ENCODE assay signal across 9 cellular contexts in the genomic region with DNA sequence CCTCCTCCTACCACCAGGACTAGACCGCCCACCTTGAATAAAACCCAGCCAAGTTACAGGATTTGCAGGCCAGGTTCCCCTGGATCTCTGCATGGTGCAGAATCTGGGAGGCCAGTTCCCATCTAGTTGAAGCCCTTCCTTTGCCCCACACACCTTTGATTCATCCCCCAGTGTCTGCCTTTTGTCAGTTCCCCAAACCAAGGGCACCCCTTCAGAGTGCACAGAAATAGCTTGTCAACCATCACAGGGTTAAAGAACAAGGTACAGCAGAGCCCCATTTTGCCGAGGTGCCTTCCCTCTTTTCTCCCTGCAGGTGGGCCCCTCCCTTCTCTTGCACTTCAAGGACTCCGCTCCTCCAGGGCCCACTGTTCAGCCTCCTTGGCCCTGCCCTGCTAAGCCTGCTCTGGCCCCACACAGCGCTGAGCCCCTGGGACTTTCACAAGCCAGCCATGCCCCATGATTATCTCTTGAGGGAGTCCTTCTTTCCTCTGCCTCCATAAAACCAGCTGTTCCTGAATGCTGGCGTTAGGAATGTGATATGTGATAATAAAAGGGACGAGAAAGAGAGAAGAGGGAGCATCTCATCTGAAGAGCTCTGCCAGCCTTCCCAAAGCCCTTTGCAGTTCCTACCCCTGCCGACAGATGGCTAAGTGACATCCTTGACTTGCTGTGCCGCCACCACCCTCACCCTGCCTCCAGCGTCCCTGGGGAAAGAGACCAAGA.
A peak's percentile ranks its signal among the peaks of the same experiment; 100 is the strongest.
DNase-seq lines count a peak whose midpoint lies in the region; ATAC-seq lines count a peak whose summit lies in the region.
"Had no signal": no experiment of that assay in that cellular context is flagged by ENCODE, and none has a peak within 500 bp of the region (broad histone marks: within the 10 kb centered on the region; RNA-seq: fewer than 3 reads in every experiment).

No MANE protein-coding gene starts in this region.

- H3K4me1 Mint-ChIP-seq in stimulated activated naive CD8-positive, alpha-beta T cell treated with anti-CD3 and anti-CD28 coated beads, Interleukin-15, amount 100 ng/mL, for 72 hours, result peaks cover 5% of the 10 kb centered on the region
- peaks cover 7% of the 10 kb centered on the region for H3K4me1 Mint-ChIP-seq in dendritic cell treated with granulocyte-macrophage colony-stimulating factor and Interleukin-4, amounts not matched to agents 40 ng/mL and 50 ng/mL, for 4 days (ENCODE audit: low read depth)
- H3K4me1 Mint-ChIP-seq: activated naive CD4-positive, alpha-beta T cell treated with anti-CD3 and anti-CD28 coated beads, Interleukin-2, amount 50 U/mL, for 24 hours had no signal

- H3K4me3 Mint-ChIP-seq in stimulated activated naive CD8-positive, alpha-beta T cell treated with anti-CD3 and anti-CD28 coated beads, Interleukin-15, amount 100 ng/mL, for 72 hours, result no peak overlapping the region
- no peak overlapping the region for H3K4me3 Mint-ChIP-seq in dendritic cell treated with granulocyte-macrophage colony-stimulating factor and Interleukin-4, amounts not matched to agents 40 ng/mL and 50 ng/mL, for 4 days
- H3K4me3 Mint-ChIP-seq: activated naive CD4-positive, alpha-beta T cell treated with anti-CD3 and anti-CD28 coated beads, Interleukin-2, amount 50 U/mL, for 24 hours had no signal

- H3K9me3 Mint-ChIP-seq in stimulated activated naive CD8-positive, alpha-beta T cell treated with anti-CD3 and anti-CD28 coated beads, Interleukin-15, amount 100 ng/mL, for 72 hours, result no peaks in the 10 kb centered on the region
- no peaks in the 10 kb centered on the region for H3K9me3 Mint-ChIP-seq in dendritic cell treated with granulocyte-macrophage colony-stimulating factor and Interleukin-4, amounts not matched to agents 40 ng/mL and 50 ng/mL, for 4 days
- H3K9me3 Mint-ChIP-seq: activated naive CD4-positive, alpha-beta T cell treated with anti-CD3 and anti-CD28 coated beads, Interleukin-2, amount 50 U/mL, for 24 hours had no signal

- peaks cover 88% of the 10 kb centered on the region for H3K4me1 ChIP-seq in SJSA1 (replicated peaks)

- H3K27me3 Mint-ChIP-seq in stimulated activated naive CD8-positive, alpha-beta T cell treated with anti-CD3 and anti-CD28 coated beads, Interleukin-15, amount 100 ng/mL, for 72 hours, result no peaks in the 10 kb centered on the region
- H3K27me3 Mint-ChIP-seq in dendritic cell treated with granulocyte-macrophage colony-stimulating factor and Interleukin-4, amounts not matched to agents 40 ng/mL and 50 ng/mL, for 4 days, result peaks cover 7% of the 10 kb centered on the region

- no peak overlapping the region for H3K4me3 ChIP-seq in SJSA1

- H3K27ac Mint-ChIP-seq in stimulated activated naive CD8-positive, alpha-beta T cell treated with anti-CD3 and anti-CD28 coated beads, Interleukin-15, amount 100 ng/mL, for 72 hours, result no peak overlapping the region
- H3K27ac Mint-ChIP-seq in dendritic cell treated with granulocyte-macrophage colony-stimulating factor and Interleukin-4, amounts not matched to agents 40 ng/mL and 50 ng/mL, for 4 days, result peak overlapping the region; percentile 18
- H3K27ac Mint-ChIP-seq: activated naive CD4-positive, alpha-beta T cell treated with anti-CD3 and anti-CD28 coated beads, Interleukin-2, amount 50 U/mL, for 24 hours had no signal

- no peaks in the 10 kb centered on the region for H3K27me3 ChIP-seq in SJSA1 (replicated peaks)

- DNase-seq in stimulated activated naive CD8-positive, alpha-beta T cell treated with anti-CD3 and anti-CD28 coated beads, Interleukin-15, Interleukin-2, amounts not matched to agents 100 U/mL and 50 U/mL, for 24 hours, result peak; percentile 48
- DNase-seq in stimulated activated naive CD8-positive, alpha-beta T cell treated with anti-CD3 and anti-CD28 coated beads, Interleukin-15, amount 100 ng/mL, for 72 hours, result no peak
- DNase-seq in SJSA1 (ENCODE audit: low read depth in 1 of 2, low spot score in 2 of 2) (peak; percentile 87), posterior vena cava (ENCODE audit: low spot score) (peak; percentile 69)

- intact Hi-C loops in dendritic cell treated with granulocyte-macrophage colony-stimulating factor and Interleukin-4, amounts not matched to agents 40 ng/mL and 50 ng/mL, for 4 days (cut with micrococcal nuclease), result no loop called here
- intact Hi-C loops in posterior vena cava (cut with DNase I), result loop anchor here in 1 of 2 donors (2.0 kb wide), 1 partner anchor 35 kb away; no protein-coding TSS in a partner anchor

- peak overlapping the region; percentile 94 for H3K27ac ChIP-seq in SJSA1

- no peaks in the 10 kb centered on the region for H3K9me3 ChIP-seq in SJSA1 (replicated peaks)

- ATAC-seq in stimulated activated naive CD8-positive, alpha-beta T cell treated with anti-CD3 and anti-CD28 coated beads, Interleukin-15, Interleukin-2, amounts not matched to agents 100 U/mL and 50 U/mL, for 24 hours, result peak; percentile 26
- no peak for ATAC-seq in stimulated activated naive CD8-positive, alpha-beta T cell treated with anti-CD3 and anti-CD28 coated beads, Interleukin-15, amount 100 ng/mL, for 72 hours
- ATAC-seq in HG03439 (IDR thresholded peaks at IDR 0.05; ENCODE audit: unreplicated experiment), result no peak
- no peak for ATAC-seq in HG03469 (IDR thresholded peaks at IDR 0.05; ENCODE audit: unreplicated experiment)
- no peak for ATAC-seq in GM21786 (IDR thresholded peaks at IDR 0.05; ENCODE audit: unreplicated experiment)

- H3K36me3 Mint-ChIP-seq in dendritic cell treated with granulocyte-macrophage colony-stimulating factor and Interleukin-4, amounts not matched to agents 40 ng/mL and 50 ng/mL, for 4 days (ENCODE audit: low read depth), result no peaks in the 10 kb centered on the region
- H3K36me3 Mint-ChIP-seq: activated naive CD4-positive, alpha-beta T cell treated with anti-CD3 and anti-CD28 coated beads, Interleukin-2, amount 50 U/mL, for 24 hours had no signal

- no peaks in the 10 kb centered on the region for H3K36me3 ChIP-seq in SJSA1

Comparison
In these comparisons a context has a peak if more than half of its experiments do, and no peak if none do; other contexts are left out.
1. DNase-seq: peak in stimulated activated naive CD8-positive, alpha-beta T cell treated with anti-CD3 and anti-CD28 coated beads, Interleukin-15, Interleukin-2, amounts not matched to agents 100 U/mL and 50 U/mL, for 24 hours (single experiment), SJSA1 (2 of 2) and posterior vena cava (single experiment); none in stimulated activated naive CD8-positive, alpha-beta T cell treated with anti-CD3 and anti-CD28 coated beads, Interleukin-15, amount 100 ng/mL, for 72 hours (0 of 2).